ENCODE assay signal across 26 cellular contexts in the genomic region with DNA sequence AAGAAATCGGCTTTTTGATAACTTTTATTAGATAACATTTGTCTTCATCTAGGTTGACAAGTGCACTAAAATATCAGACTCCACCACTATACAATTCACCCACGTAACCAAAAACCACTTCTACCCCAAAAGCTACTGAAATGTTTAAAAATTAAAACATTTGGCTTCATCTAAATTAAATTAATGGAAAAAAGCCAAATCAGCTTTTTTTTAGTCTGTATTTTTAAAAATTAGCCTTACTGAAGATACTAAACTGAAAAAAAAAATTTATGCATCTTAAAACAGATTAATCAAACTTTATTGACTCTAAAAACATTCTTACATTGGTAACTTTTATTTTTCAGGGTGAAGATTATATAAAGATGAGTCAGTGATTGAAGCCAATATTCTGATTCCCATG. TPM values are rescaled to one million over a fixed set of nuclear protein-coding genes. Genes with fewer than 3 reads are reported as not detected.
DNase-seq lines count a peak whose midpoint lies in the region; ATAC-seq, FAIRE-seq and TF ChIP-seq lines count a peak whose summit lies in the region.
"Had no signal": no experiment of that assay in that cellular context is flagged by ENCODE, and none has a peak within 500 bp of the region (broad histone marks: within the 10 kb centered on the region; RNA-seq: fewer than 3 reads in every experiment).

No MANE protein-coding gene starts in this region.

- H3K9ac ChIP-seq in HepG2 (ENCODE audit: insufficient read depth, low read depth, low read length) (no peak overlapping the region), IMR-90 (ENCODE audit: low read depth, low read length) (no peak overlapping the region), trophoblast cell (ENCODE audit: low read length) (no peak overlapping the region)
- H3K9ac ChIP-seq: BLaER1 had no signal

- POLR2A ChIA-PET in HepG2 (lab: Yijun Ruan, JAX) (no interaction called here), IMR-90 (lab: Charles Lee; ENCODE audit: unreplicated experiment) (no interaction called here)

- no peaks in the 10 kb centered on the region for H3K79me2 ChIP-seq in HepG2 (ENCODE audit: insufficient read depth, low read length)
- H3K79me2 ChIP-seq in trophoblast cell (ENCODE audit: control insufficient read depth, insufficient read depth, low read length, poor library complexity), result no peaks in the 10 kb centered on the region

- H3K14ac ChIP-seq in IMR-90 (replicated peaks; ENCODE audit: low read depth, low read length) (no peak overlapping the region), trophoblast cell (ENCODE audit: low read length) (no peak overlapping the region)

- dilution Hi-C loops in IMR-90 (cut with HindIII; ENCODE audit: low sequenced_read_pairs, unreplicated experiment), result no loop called here

- no peak for TF ChIP-seq POLR2A in HepG2 (IDR thresholded peaks at IDR 0.05; ENCODE audit: insufficient read depth in 1 of 2, low read depth in 2 of 2, low read length in 2 of 2)
- TF ChIP-seq POLR2A in right lobe of liver (IDR thresholded peaks at IDR 0.05), result no peak
- no peak for TF ChIP-seq POLR2A in IMR-90 (IDR thresholded peaks at IDR 0.05; ENCODE audit: low read depth, low read length)

- H3K9me3 ChIP-seq in HepG2 (ENCODE audit: low read length) (no peaks in the 10 kb centered on the region), right lobe of liver (no peaks in the 10 kb centered on the region), IMR-90 (ENCODE audit: control insufficient read depth, insufficient read depth, low read length) (0 out of 2 replicates have a peak, but pooled peaks cover 2% of the 10 kb centered on the region), trophoblast cell (ENCODE audit: insufficient read depth, low read depth, low read length) (peaks cover 2% of the 10 kb centered on the region)
- H3K9me3 ChIP-seq: BE2C had no signal

- H3K36me3 ChIP-seq in HepG2 (replicated peaks in 1 of 2; ENCODE audit: control insufficient read depth in 1 of 2, insufficient read depth in 2 of 2, low read length in 2 of 2), result peaks cover 10 to 42% of the 10 kb centered on the region in 2 experiments; a peak in 4 of 5 replicates
- peaks cover 0 to 38% (median 24%) of the 10 kb centered on the region in 4 donors for H3K36me3 ChIP-seq in right lobe of liver
- peaks cover 20% of the 10 kb centered on the region for H3K36me3 ChIP-seq in IMR-90 (ENCODE audit: control insufficient read depth, insufficient read depth, low read length)
- H3K36me3 ChIP-seq in trophoblast cell (ENCODE audit: control insufficient read depth in 1 of 2, insufficient read depth in 2 of 2, low read length in 2 of 2), result peaks cover 7 to 8% of the 10 kb centered on the region in 2 experiments

- H4K91ac ChIP-seq in IMR-90 (ENCODE audit: insufficient read depth, low read depth, low read length) (no peak overlapping the region), trophoblast cell (ENCODE audit: low read depth, low read length) (no peak overlapping the region)

- in situ Hi-C loops in HepG2 (cut with HindIII; ENCODE audit: extremely low pct_ligation_motif_present, low pct_unique_long_range_greater_than_20kb) (loop anchor here (10.0 kb wide), 1 partner anchor 63 kb away; no protein-coding TSS in a partner anchor), IMR-90 (cut with MboI; ENCODE audit: low sequenced_read_pairs) (no loop called here)

- no peak for TF ChIP-seq RAD21 in HepG2 (CRISPR knock-in tag; IDR thresholded peaks at IDR 0.05)
- TF ChIP-seq RAD21 in IMR-90 (IDR thresholded peaks at IDR 0.05; ENCODE audit: low read length), result no peak

- FAIRE-seq in HepG2 (lab: Jason Lieb, UNC), result no peak
- FAIRE-seq: GM12878, GM12892, GM18507 had no signal

- peaks cover 5% of the 10 kb centered on the region for H3K9me1 ChIP-seq in IMR-90 (ENCODE audit: insufficient read depth, low read length)

- no peak for TF ChIP-seq CTCF in HepG2 (CRISPR knock-in tag; IDR thresholded peaks at IDR 0.05)
- TF ChIP-seq CTCF in right lobe of liver (IDR thresholded peaks at IDR 0.05), result no peak
- TF ChIP-seq CTCF in IMR-90 (conservative IDR thresholded peaks at IDR 0.05; ENCODE audit: low read depth, low read length), result no peak

- no peak overlapping the region for H4K8ac ChIP-seq in IMR-90 (ENCODE audit: low read depth in 2 of 2, low read length in 2 of 2)
- H4K8ac ChIP-seq in trophoblast cell (ENCODE audit: low read depth, low read length), result no peak overlapping the region

- no peak overlapping the region for H2BK20ac ChIP-seq in IMR-90 (ENCODE audit: low read depth, low read length)

- H2BK5ac ChIP-seq in IMR-90 (ENCODE audit: low read depth, low read length, poor library complexity, severe bottlenecking) (no peak overlapping the region), trophoblast cell (ENCODE audit: low read depth, low read length, poor library complexity) (no peak overlapping the region)

- H3K4ac ChIP-seq in IMR-90 (ENCODE audit: low read depth, low read length), result no peak overlapping the region
- no peak overlapping the region for H3K4ac ChIP-seq in trophoblast cell (ENCODE audit: low read depth, low read length)

- TF ChIP-seq EP300 in HepG2 (IDR thresholded peaks at IDR 0.05; ENCODE audit: low read depth in 2 of 2, low read length in 2 of 2), result no peak
- no peak for TF ChIP-seq EP300 in HepG2 (CRISPR knock-in tag; IDR thresholded peaks at IDR 0.05; ENCODE audit: borderline replicate concordance)

- H3K27ac ChIP-seq in HepG2 (ENCODE audit: extremely low read length, insufficient read depth, low read length), result no peak overlapping the region
- no peak overlapping the region for H3K27ac ChIP-seq in right lobe of liver
- no peak overlapping the region for H3K27ac ChIP-seq in IMR-90 (ENCODE audit: insufficient read depth, low read length)
- peak overlapping the region; percentile 30 for H3K27ac ChIP-seq in cingulate gyrus (ENCODE audit: low read depth, low read length)
- H3K27ac ChIP-seq in trophoblast cell (ENCODE audit: low read depth, low read length), result no peak overlapping the region
- H3K27ac ChIP-seq: 22Rv1, BLaER1 had no signal

- DNase-seq in HepG2 (ENCODE audit: low spot score) (no peak), right lobe of liver (no peak), IMR-90 (no peak), trophoblast cell (no peak)
- DNase-seq: ACHN; BE2C; C1 segment of cervical spinal cord; CD4-positive, alpha-beta memory T cell; CD4-positive, CD25-positive, alpha-beta regulatory T cell; CD8-positive, alpha-beta memory T cell; COR-L47; DMS 273 treated with DMSO at 0.1 percent for 48 hours; DMS153; DMS53; DMS79; DND-41; EL; GDM1 had no signal

- no peak overlapping the region for H3K56ac ChIP-seq in IMR-90 (ENCODE audit: extremely low read depth, insufficient read depth, low read length)

- ATAC-seq in HepG2 (no peak), right lobe of liver (no peak), IMR-90 (ENCODE audit: low read depth) (no peak), HG03342 (IDR thresholded peaks at IDR 0.05; ENCODE audit: unreplicated experiment) (no peak)
- ATAC-seq: GM12878 had no signal

- H3K4me2 ChIP-seq in HepG2 (ENCODE audit: low read depth, low read length), result no peak overlapping the region
- no peak overlapping the region for H3K4me2 ChIP-seq in IMR-90 (ENCODE audit: low read depth, low read length)
- H3K4me2 ChIP-seq in trophoblast cell (ENCODE audit: low read length), result no peak overlapping the region
- H3K4me2 ChIP-seq: BLaER1 had no signal

- H3K79me1 ChIP-seq in IMR-90 (ENCODE audit: low read depth in 1 of 2, low read length in 2 of 2) (peaks cover 0 to 4% of the 10 kb centered on the region in 2 experiments; a peak in 1 of 4 replicates), trophoblast cell (ENCODE audit: low read length) (no peaks in the 10 kb centered on the region)

- H2AK5ac ChIP-seq in IMR-90 (ENCODE audit: low read depth, low read length) (no peak overlapping the region), trophoblast cell (ENCODE audit: low read length) (no peak overlapping the region)

- no peak overlapping the region for H2AK9ac ChIP-seq in IMR-90 (replicated peaks; ENCODE audit: low read depth, low read length, poor library complexity)

- no peak overlapping the region for H3K23ac ChIP-seq in IMR-90 (ENCODE audit: low read depth, low read length)
- no peak overlapping the region for H3K23ac ChIP-seq in trophoblast cell (ENCODE audit: low read length)

- no peak overlapping the region for H2BK120ac ChIP-seq in IMR-90 (ENCODE audit: low read depth, low read length)
- no peak overlapping the region for H2BK120ac ChIP-seq in trophoblast cell (ENCODE audit: insufficient read depth, low read length, poor library complexity)

- no peak overlapping the region for H4K12ac ChIP-seq in trophoblast cell (ENCODE audit: low read depth, low read length)

- intact Hi-C loops in HepG2 (cut with micrococcal nuclease; ENCODE audit: unreplicated experiment) (no loop called here), right lobe of liver (cut with DNase I) (no loop called here), IMR-90 (cut with micrococcal nuclease) (no loop called here)

- no peak overlapping the region for H2BK15ac ChIP-seq in IMR-90 (ENCODE audit: low read depth, low read length)

- H3K27me3 ChIP-seq in HepG2 (ENCODE audit: control insufficient read depth in 1 of 2, insufficient read depth in 2 of 2, low read length in 2 of 2), result no peaks in the 10 kb centered on the region
- H3K27me3 ChIP-seq in right lobe of liver, result no peaks in the 10 kb centered on the region
- no peaks in the 10 kb centered on the region for H3K27me3 ChIP-seq in IMR-90 (ENCODE audit: control insufficient read depth, insufficient read depth, low read length)
- no peaks in the 10 kb centered on the region for H3K27me3 ChIP-seq in trophoblast cell (ENCODE audit: insufficient read depth, low read length)
- H3K27me3 ChIP-seq: BE2C, BLaER1 had no signal

- H2BK12ac ChIP-seq in trophoblast cell (ENCODE audit: low read length), result no peak overlapping the region

- no peaks in the 10 kb centered on the region for H3K4me1 ChIP-seq in HepG2 (ENCODE audit: insufficient read depth, low read length)
- H3K4me1 ChIP-seq in right lobe of liver, result peaks cover 0 to 8% (median 0%) of the 10 kb centered on the region in 4 donors
- peaks cover 9% of the 10 kb centered on the region for H3K4me1 ChIP-seq in IMR-90 (ENCODE audit: control insufficient read depth, insufficient read depth, low read length)
- H3K4me1 ChIP-seq in trophoblast cell (ENCODE audit: control insufficient read depth in 1 of 2, insufficient read depth in 2 of 2, low read length in 2 of 2), result no peaks in the 10 kb centered on the region
- H3K4me1 ChIP-seq: BE2C, BLaER1 had no signal

- H2AFZ ChIP-seq in HepG2 (ENCODE audit: low read length) (no peak overlapping the region), IMR-90 (replicated peaks; ENCODE audit: low read length, poor library complexity) (no peak overlapping the region), trophoblast cell (ENCODE audit: insufficient read depth, low read length, poor library complexity) (no peak overlapping the region)

- H3K18ac ChIP-seq in IMR-90 (ENCODE audit: low read depth, low read length) (no peak overlapping the region), trophoblast cell (ENCODE audit: low read length) (no peak overlapping the region)

- 95% methylated on average over 2 of the region's 2 CpGs for WGBS in HepG2 (ENCODE audit: low lambda C conversion rate)
- 100% methylated on average over 2 of the region's 2 CpGs for WGBS in right lobe of liver (ENCODE audit: insufficient coverage, low coverage, low lambda C conversion rate, missing lambda C conversion rate)
- no CpG with 5 or more reads among the region's 2 CpGs for WGBS in IMR-90 (ENCODE audit: extremely low coverage in 2 of 2, insufficient read length in 1 of 2), 2 experiments
- WGBS in trophoblast cell (ENCODE audit: extremely low coverage, insufficient coverage, insufficient read length), result no CpG with 5 or more reads among the region's 2 CpGs

- BruUV-seq in HepG2 (replicated peaks; lab: Mats Ljungman, UMichigan), result no TSS peak
- BruUV-seq in IMR-90 (replicated peaks; lab: Mats Ljungman, UMichigan), result no TSS peak

- H4K5ac ChIP-seq in IMR-90 (ENCODE audit: low read depth, low read length), result no peak overlapping the region

- no peaks in the 10 kb centered on the region for H4K20me1 ChIP-seq in HepG2 (ENCODE audit: insufficient read depth, low read length)
- H4K20me1 ChIP-seq in IMR-90 (ENCODE audit: insufficient read depth, low read length), result no peaks in the 10 kb centered on the region
- H4K20me1 ChIP-seq: BLaER1 had no signal

- H3K4me3 ChIP-seq in HepG2 (replicated peaks in 1 of 3; ENCODE audit: insufficient read depth in 1 of 3, low read depth in 2 of 3, low read length in 3 of 3) (no peak overlapping the region), right lobe of liver (no peak overlapping the region), IMR-90 (ENCODE audit: insufficient read depth, low read depth, low read length) (no peak overlapping the region), trophoblast cell (ENCODE audit: low read depth, low read length) (no peak overlapping the region)
- H3K4me3 ChIP-seq: BLaER1, GM12878 had no signal

- CTCF ChIA-PET in HepG2 (lab: Yijun Ruan, JAX; ENCODE audit: low intra/inter-chr PET ratio, low total read pairs), result no interaction called here
- CTCF ChIA-PET in IMR-90 (lab: Yijun Ruan, JAX), result interaction anchor here (0.9 to 1.8 kb wide), 2 partner anchors 9 to 15 kb away, joined by 3 to 4 read pairs; no protein-coding TSS in a partner anchor

RNA-seq across cellular contexts. Expression of a gene that starts 30.0 kb away (rescaled TPM):
- total RNA-seq in HepG2 (2016; rRNA removed; fragmentation: Illumina TruSeq; extraction: Trizol) (6.9 and 10.1 TPM in 2 replicates), right lobe of liver (10 to 100 TPM; 24.3 to 28.5 (median 26.8) TPM), IMR-90 (2012; rRNA removed) (19.0 and 32.5 TPM in 2 replicates)
- 2.9 and 3.5 TPM in 2 replicates for total RNA-seq in HepG2 (2016; cell fraction: cytosol; rRNA removed; fragmentation: Illumina TruSeq; extraction: Trizol; ENCODE audit: low read depth)
- total RNA-seq in HepG2 (2016; cell fraction: insoluble cytoplasmic fraction; rRNA removed; fragmentation: Illumina TruSeq; extraction: Trizol), result 7.6 and 9.8 TPM in 2 replicates
- 9.4 and 10.1 TPM in 2 replicates for total RNA-seq in HepG2 (2016; cell fraction: membrane; rRNA removed; fragmentation: Illumina TruSeq; extraction: Trizol)
- 4.8 and 5.8 TPM in 2 replicates for total RNA-seq in HepG2 (2016; cell fraction: nucleus; rRNA removed; fragmentation: Illumina TruSeq; extraction: Trizol)
- polyA plus RNA-seq in HepG2 (2011; rRNA removed) (8.4 TPM in 2 replicates), IMR-90 (2012; rRNA removed) (10.4 and 11.5 TPM in 2 replicates)
- polyA plus RNA-seq in HepG2 (2011; cell fraction: cytosol; rRNA removed), result 6.0 and 8.1 TPM in 2 replicates
- polyA plus RNA-seq in HepG2 (2011; cell fraction: nucleus; rRNA removed), result 2.7 and 3.6 TPM in 2 replicates
- polyA plus RNA-seq in HepG2 (2012), result 7.8 and 8.1 TPM in 2 replicates
- 3.6 and 3.7 TPM in 2 replicates for polyA plus RNA-seq in HepG2 (2016; cell fraction: cytosol; fragmentation: Illumina TruSeq; extraction: Trizol; ENCODE audit: low read depth)
- 9.2 and 9.4 TPM in 2 replicates for polyA plus RNA-seq in HepG2 (2016; cell fraction: insoluble cytoplasmic fraction; fragmentation: Illumina TruSeq; extraction: Trizol; ENCODE audit: low read depth)
- polyA plus RNA-seq in HepG2 (2016; cell fraction: membrane; fragmentation: Illumina TruSeq; extraction: Trizol; ENCODE audit: low read depth), result 6.7 and 7.3 TPM in 2 replicates
- polyA plus RNA-seq in HepG2 (2016; cell fraction: nucleus; fragmentation: Illumina TruSeq; extraction: Trizol; ENCODE audit: insufficient read depth, low read depth), result 5.8 and 6.1 TPM in 2 replicates
- 5.8 and 9.0 TPM in 2 replicates for polyA minus RNA-seq in HepG2 (2011; rRNA and poly(A)+ RNA removed; ENCODE audit: low replicate concordance)
- 5.5 and 6.2 TPM in 2 replicates for polyA minus RNA-seq in HepG2 (2011; cell fraction: cytosol; rRNA and poly(A)+ RNA removed)
- polyA minus RNA-seq in HepG2 (2011; cell fraction: nucleus; rRNA and poly(A)+ RNA removed), result 13.5 and 13.8 TPM in 2 replicates
- 3.6 and 3.7 TPM in 2 replicates for polyA plus RNA-seq in IMR-90 (2012; cell fraction: cytosol; rRNA removed)
- polyA plus RNA-seq in IMR-90 (2012; cell fraction: nucleus; rRNA removed; ENCODE audit: low replicate concordance), result 1.3 and 5.0 TPM in 2 replicates
- 7.9 and 8.0 TPM in 2 replicates for polyA plus RNA-seq in trophoblast cell (2013)

RNA-seq across cellular contexts. Expression of a gene that starts 54.3 kb away (rescaled TPM):
- total RNA-seq in HepG2 (2016; rRNA removed; fragmentation: Illumina TruSeq; extraction: Trizol) (1.2 and 1.4 TPM in 2 replicates), right lobe of liver (under 1 TPM in 1 of 6 experiments, not detected in 5; 0.11 TPM), IMR-90 (2012; rRNA removed) (0.28 and 0.36 TPM in 2 replicates)
- total RNA-seq in HepG2 (2016; cell fraction: cytosol; rRNA removed; fragmentation: Illumina TruSeq; extraction: Trizol; ENCODE audit: low read depth), result 1.2 TPM in 1 of 2 replicates, not detected in the other
- 1.3 TPM in 2 replicates for total RNA-seq in HepG2 (2016; cell fraction: insoluble cytoplasmic fraction; rRNA removed; fragmentation: Illumina TruSeq; extraction: Trizol)
- total RNA-seq in HepG2 (2016; cell fraction: membrane; rRNA removed; fragmentation: Illumina TruSeq; extraction: Trizol), result 1.00 and 1.5 TPM in 2 replicates
- 0.99 and 1.4 TPM in 2 replicates for total RNA-seq in HepG2 (2016; cell fraction: nucleus; rRNA removed; fragmentation: Illumina TruSeq; extraction: Trizol)
- polyA plus RNA-seq in HepG2 (2011; rRNA removed) (1.5 and 2.0 TPM in 2 replicates), IMR-90 (2012; rRNA removed) (0.12 and 0.17 TPM in 2 replicates)
- polyA plus RNA-seq in HepG2 (2011; cell fraction: cytosol; rRNA removed), result 0.97 and 1.0 TPM in 2 replicates
- 4.7 and 5.3 TPM in 2 replicates for polyA plus RNA-seq in HepG2 (2011; cell fraction: nucleus; rRNA removed)
- 0.60 and 2.4 TPM in 2 replicates for polyA plus RNA-seq in HepG2 (2012)
- 0.41 and 0.74 TPM in 2 replicates for polyA plus RNA-seq in HepG2 (2016; cell fraction: cytosol; fragmentation: Illumina TruSeq; extraction: Trizol; ENCODE audit: low read depth)
- polyA plus RNA-seq in HepG2 (2016; cell fraction: insoluble cytoplasmic fraction; fragmentation: Illumina TruSeq; extraction: Trizol; ENCODE audit: low read depth), result 0.99 and 1.1 TPM in 2 replicates
- 1.0 and 1.8 TPM in 2 replicates for polyA plus RNA-seq in HepG2 (2016; cell fraction: membrane; fragmentation: Illumina TruSeq; extraction: Trizol; ENCODE audit: low read depth)
- polyA plus RNA-seq in HepG2 (2016; cell fraction: nucleus; fragmentation: Illumina TruSeq; extraction: Trizol; ENCODE audit: insufficient read depth, low read depth), result 4.4 and 4.9 TPM in 2 replicates
- 1.8 TPM in 1 of 2 replicates, not detected in the other for polyA minus RNA-seq in HepG2 (2011; rRNA and poly(A)+ RNA removed; ENCODE audit: low replicate concordance)
- polyA minus RNA-seq in HepG2 (2011; cell fraction: cytosol; rRNA and poly(A)+ RNA removed), result 0.69 TPM in 1 of 2 replicates, not detected in the other
- 1.9 and 2.9 TPM in 2 replicates for polyA minus RNA-seq in HepG2 (2011; cell fraction: nucleus; rRNA and poly(A)+ RNA removed)
- polyA plus RNA-seq in IMR-90 (2012; cell fraction: cytosol; rRNA removed), result not detected in 2 replicates
- polyA plus RNA-seq in IMR-90 (2012; cell fraction: nucleus; rRNA removed; ENCODE audit: low replicate concordance), result 0.15 and 0.16 TPM in 2 replicates
- polyA plus RNA-seq in trophoblast cell (2013), result 3.1 and 3.5 TPM in 2 replicates
- polyA plus RNA-seq: CD14-positive monocyte had no signal
